ENCODE assay signal across 25 cellular contexts in genomic region chr1:4741876-4742423, GRCh38.
A peak's percentile ranks its signal among the peaks of the same experiment; 100 is the strongest.
DNase-seq lines count a peak whose midpoint lies in the region; ATAC-seq, FAIRE-seq and TF ChIP-seq lines count a peak whose summit lies in the region.
"Had no signal": no experiment of that assay in that cellular context is flagged by ENCODE, and none has a peak within 500 bp of the region (broad histone marks: within the 10 kb centered on the region; RNA-seq: fewer than 3 reads in every experiment).

No MANE protein-coding gene starts in this region.

- DNase-seq in EH (ENCODE audit: low read depth) (peak; percentile 56), HTR-8/SVneo (ENCODE audit: insufficient read length, low spot score) (peak; percentile 26), WERI-Rb-1 (peak; percentile 56), foreskin keratinocyte (peak in 1 of 2 donors; percentile 11), PC-9 (no peak)
- no peak for DNase-seq in activated CD4-positive, alpha-beta T cell treated with anti-CD3 and anti-CD28 coated beads for 4 hours
- DNase-seq: Calu3, DMS79 treated with DMSO at 0.1 percent for 48 hours, HCEC 1CT, Kasumi-1, MG63, NCI-H1048, NCI-H1417, NCI-H1694, NCI-H2029 treated with DMSO at 0.1 percent for 48 hours, NCI-H2227 treated with DMSO at 0.1 percent for 48 hours, NCI-H526 treated with DMSO at 0.1 percent for 48 hours, SIG-M5 had no signal

- no TSS peak for BruUV-seq in PC-9 (replicated peaks; lab: Mats Ljungman, UMichigan)

- no peaks in the 10 kb centered on the region for H3K9me2 ChIP-seq in PC-9 (ENCODE audit: insufficient read depth)

- no peaks in the 10 kb centered on the region for H3F3A ChIP-seq in PC-9 (ENCODE audit: insufficient read depth, low read depth)

- no peak for ATAC-seq in foreskin keratinocyte
- ATAC-seq in HG03521 (IDR thresholded peaks at IDR 0.05; ENCODE audit: unreplicated experiment) = no peak
- no peak for ATAC-seq in HG03025 (IDR thresholded peaks at IDR 0.05; ENCODE audit: low FRiP score, unreplicated experiment)
- ATAC-seq: Panc1 had no signal

- H3K27me3 ChIP-seq in WERI-Rb-1 (ENCODE audit: insufficient read depth, low read depth, severe bottlenecking) (peaks cover 9% of the 10 kb centered on the region), foreskin keratinocyte (no peaks in the 10 kb centered on the region), PC-9 (ENCODE audit: insufficient read depth, low read depth) (peaks cover 15% of the 10 kb centered on the region; the same call in 1 of the 2 replicates)
- H3K27me3 ChIP-seq: MG63 had no signal

- FAIRE-seq in HTR-8/SVneo (lab: Jason Lieb, UNC) = no peak
- FAIRE-seq: GM12892, GM19239 had no signal

- TF ChIP-seq CTCF in WERI-Rb-1 (IDR thresholded peaks at IDR 0.05; ENCODE audit: low read depth, low read length) = peak; percentile 71
- peak; percentile 24 for TF ChIP-seq CTCF in foreskin keratinocyte (conservative IDR thresholded peaks at IDR 0.05)
- no peak for TF ChIP-seq CTCF in PC-9 (conservative IDR thresholded peaks at IDR 0.05)

- no peak overlapping the region for H2AFZ ChIP-seq in PC-9

- no peaks in the 10 kb centered on the region for H3K36me3 ChIP-seq in WERI-Rb-1
- H3K36me3 ChIP-seq in PC-9 (ENCODE audit: low read depth) = no peaks in the 10 kb centered on the region
- H3K36me3 ChIP-seq: MG63 had no signal

- H3K4me3 ChIP-seq in WERI-Rb-1 (ENCODE audit: low read depth, low read length) (no peak overlapping the region), PC-9 (no peak overlapping the region)
- H3K4me3 ChIP-seq: MG63, SK-N-MC had no signal

- H3K9me3 ChIP-seq in WERI-Rb-1 (ENCODE audit: severe bottlenecking) (no peaks in the 10 kb centered on the region), PC-9 (ENCODE audit: insufficient read depth, low read depth) (no peaks in the 10 kb centered on the region)
- H3K9me3 ChIP-seq: MG63 had no signal

- POLR2A ChIA-PET in PC-9 (lab: Charles Lee; ENCODE audit: unreplicated experiment) = interaction anchor here (0.7 kb wide), 1 partner anchor 914 kb away, joined by 5 read pairs; no protein-coding TSS in a partner anchor

- H3K4me2 ChIP-seq in PC-9 = no peak overlapping the region

- no peaks in the 10 kb centered on the region for H4K20me1 ChIP-seq in PC-9 (ENCODE audit: insufficient read depth)

- no peak overlapping the region for H3K27ac ChIP-seq in WERI-Rb-1
- H3K27ac ChIP-seq in foreskin keratinocyte = no peak overlapping the region
- H3K27ac ChIP-seq in PC-9 = no peak overlapping the region
- H3K27ac ChIP-seq: HL-60, SK-N-MC had no signal

- intact Hi-C loops in PC-9 (cut with micrococcal nuclease; ENCODE audit: unreplicated experiment) = no loop called here

- no peaks in the 10 kb centered on the region for H3K79me2 ChIP-seq in PC-9 (ENCODE audit: low read depth)

- CTCF ChIA-PET in PC-9 (lab: Charles Lee) = no interaction called here

- H3K4me1 ChIP-seq in foreskin keratinocyte (no peaks in the 10 kb centered on the region), PC-9 (replicated peaks; ENCODE audit: insufficient read depth) (no peaks in the 10 kb centered on the region)

Comparison
In these comparisons a context has a peak if more than half of its experiments do, and no peak if none do; other contexts are left out.
1. DNase-seq: peak in EH (single experiment), HTR-8/SVneo (single experiment) and WERI-Rb-1 (single experiment); none in activated CD4-positive, alpha-beta T cell treated with anti-CD3 and anti-CD28 coated beads for 4 hours (0 of 2) and PC-9 (0 of 2).